10 cellular contexts compared by ENCODE assay signal in genomic region chr10:123380491-123381085, GRCh38.
DNase-seq lines count a peak whose midpoint lies in the region; ATAC-seq, FAIRE-seq and TF ChIP-seq lines count a peak whose summit lies in the region.
"Had no signal": no experiment of that assay in that cellular context is flagged by ENCODE, and none has a peak within 500 bp of the region (broad histone marks: within the 10 kb centered on the region; RNA-seq: fewer than 3 reads in every experiment).

No MANE protein-coding gene starts in this region.

- no peak overlapping the region for H3K4me3 ChIP-seq in BE2C (ENCODE audit: low read depth, low read length)
- H3K4me3 ChIP-seq: SJSA1 had no signal

- TF ChIP-seq CTCF in BE2C (IDR thresholded peaks at IDR 0.05; ENCODE audit: low read depth, low read length): peak; percentile 59

- no peaks in the 10 kb centered on the region for H3K36me3 ChIP-seq in BE2C
- H3K36me3 ChIP-seq: SJSA1 had no signal

- no peaks in the 10 kb centered on the region for H3K9me3 ChIP-seq in BE2C
- H3K9me3 ChIP-seq: SJSA1 had no signal

- intact Hi-C loops in Right ventricle myocardium inferior (cut with DNase I): no loop called here

- no peaks in the 10 kb centered on the region for H3K27me3 ChIP-seq in BE2C
- H3K27me3 ChIP-seq: SJSA1 had no signal

- ATAC-seq in GM21390 (IDR thresholded peaks at IDR 0.05; ENCODE audit: unreplicated experiment) (no peak), Right ventricle myocardium inferior (no peak)

- FAIRE-seq in RCC 7860 (lab: Jason Lieb, UNC): no peak
- FAIRE-seq in islet of Langerhans (lab: Jason Lieb, UNC): peak; percentile 62

- peaks cover 4% of the 10 kb centered on the region; the same call in 1 of the 2 replicates for H3K4me1 ChIP-seq in BE2C
- H3K4me1 ChIP-seq: SJSA1 had no signal

- no peak for DNase-seq in BE2C
- peak; percentile 14 for DNase-seq in HPDE6-E6E7 (ENCODE audit: extremely low spot score)
- peak; percentile 21 for DNase-seq in RCC 7860 (ENCODE audit: low spot score)
- DNase-seq in D341Med (ENCODE audit: low spot score): no peak
- no peak for DNase-seq in activated naive CD4-positive, alpha-beta T cell treated with anti-CD3 and anti-CD28 coated beads, Interleukin-2, amount 50 U/mL, for 16 hours
- no peak for DNase-seq in Right ventricle myocardium inferior (ENCODE audit: missing footprints)
- DNase-seq: caudate nucleus had no signal

Comparison
In these comparisons a context has a peak if more than half of its experiments do, and no peak if none do; other contexts are left out.
1. DNase-seq: peak in HPDE6-E6E7 (single experiment) and RCC 7860 (single experiment); none in BE2C (single experiment), D341Med (single experiment), activated naive CD4-positive, alpha-beta T cell treated with anti-CD3 and anti-CD28 coated beads, Interleukin-2, amount 50 U/mL, for 16 hours (single experiment) and Right ventricle myocardium inferior (single experiment).